15 cellular contexts compared by ENCODE assay signal in genomic region chr15:81184188-81184587, GRCh38. TPM values are rescaled to one million over a fixed set of nuclear protein-coding genes. Genes with fewer than 3 reads are reported as not detected.
DNase-seq lines count a peak whose midpoint lies in the region; FAIRE-seq and TF ChIP-seq lines count a peak whose summit lies in the region.
"Had no signal": no experiment of that assay in that cellular context is flagged by ENCODE, and none has a peak within 500 bp of the region (broad histone marks: within the 10 kb centered on the region; RNA-seq: fewer than 3 reads in every experiment).

No MANE protein-coding gene starts in this region.

- no peaks in the 10 kb centered on the region for H3K79me2 ChIP-seq in GM23248 (ENCODE audit: insufficient read depth)
- no peaks in the 10 kb centered on the region for H3K79me2 ChIP-seq in astrocyte (ENCODE audit: insufficient read depth, low read length)
- H3K79me2 ChIP-seq in hepatocyte, result no peaks in the 10 kb centered on the region

- H3K27me3 Mint-ChIP-seq in astrocyte (ENCODE audit: low read depth, unreplicated experiment) (peaks cover 8% of the 10 kb centered on the region), glutamatergic neuron (ENCODE audit: unreplicated experiment) (no peaks in the 10 kb centered on the region)

- no peak for TF ChIP-seq CTCF in astrocyte (IDR thresholded peaks at IDR 0.05; ENCODE audit: insufficient read depth, low read depth, low read length)
- no peak for TF ChIP-seq CTCF in hepatocyte (IDR thresholded peaks at IDR 0.05; ENCODE audit: poor library complexity)
- TF ChIP-seq CTCF in glutamatergic neuron (IDR thresholded peaks at IDR 0.05; ENCODE audit: partially characterized antibody, unreplicated experiment), result no peak

- H3K36me3 Mint-ChIP-seq in astrocyte (ENCODE audit: low read depth, unreplicated experiment), result no peaks in the 10 kb centered on the region
- no peaks in the 10 kb centered on the region for H3K36me3 Mint-ChIP-seq in glutamatergic neuron (ENCODE audit: unreplicated experiment)
- H3K36me3 Mint-ChIP-seq: CD8-positive, alpha-beta memory T cell had no signal

- H3K9ac ChIP-seq in GM23248, result peak overlapping the region; percentile 72
- no peak overlapping the region for H3K9ac ChIP-seq in astrocyte (ENCODE audit: low read length)

- no peaks in the 10 kb centered on the region for H4K20me1 ChIP-seq in GM23248 (ENCODE audit: insufficient read depth)
- H4K20me1 ChIP-seq in astrocyte (ENCODE audit: insufficient read depth, low read length), result no peaks in the 10 kb centered on the region
- no peaks in the 10 kb centered on the region for H4K20me1 ChIP-seq in hepatocyte (ENCODE audit: insufficient read depth, poor library complexity, severe bottlenecking)

- peak overlapping the region; percentile 85 for H3K27ac ChIP-seq in GM23248
- H3K27ac ChIP-seq in astrocyte (ENCODE audit: low read depth, low read length), result no peak overlapping the region
- H3K27ac ChIP-seq in hepatocyte, result peak overlapping the region; percentile 45
- H3K27ac ChIP-seq: brain microvascular endothelial cell had no signal

- DNase-seq in GM23248 (peak; percentile 95), astrocyte (ENCODE audit: low read depth) (peak; percentile 20), hepatocyte (ENCODE audit: low spot score) (no peak), stromal cell of bone marrow (ENCODE audit: low read depth) (peak; percentile 53), glutamatergic neuron (no peak), middle frontal gyrus (ENCODE audit: extremely low spot score, low spot score) (no peak), germinal center (ENCODE audit: low spot score) (no peak)
- no peak for DNase-seq in activated T-cell treated with anti-CD3 and anti-CD28 coated beads, Interleukin-2, amount 50 U/mL, for 48 hours
- DNase-seq: activated CD4-positive, CD25-positive, alpha-beta regulatory T cell treated with anti-CD3 and anti-CD28 coated beads, Interleukin-2, amount 50 U/mL, for 72 hours; brain microvascular endothelial cell; CD8-positive, alpha-beta memory T cell; NCI-H2171; stimulated activated CD4-positive, alpha-beta T cell treated with anti-CD3 and anti-CD28 coated beads, Interleukin-4, amount 100 ng/mL, for 24 hours had no signal

- peaks cover 24% of the 10 kb centered on the region for H3F3A ChIP-seq in GM23248 (ENCODE audit: insufficient read depth)

- H3K36me3 ChIP-seq in GM23248 (ENCODE audit: low read depth), result no peaks in the 10 kb centered on the region
- no peaks in the 10 kb centered on the region for H3K36me3 ChIP-seq in astrocyte (ENCODE audit: insufficient read depth, low read length)
- H3K36me3 ChIP-seq in hepatocyte (replicated peaks; ENCODE audit: insufficient read depth, low read depth), result no peaks in the 10 kb centered on the region
- H3K36me3 ChIP-seq: brain microvascular endothelial cell had no signal

- H3K9me3 Mint-ChIP-seq in astrocyte (ENCODE audit: unreplicated experiment) (peaks cover 5% of the 10 kb centered on the region), glutamatergic neuron (ENCODE audit: unreplicated experiment) (no peaks in the 10 kb centered on the region)
- H3K9me3 Mint-ChIP-seq: CD8-positive, alpha-beta memory T cell had no signal

- no peaks in the 10 kb centered on the region for H3K9me2 ChIP-seq in GM23248 (ENCODE audit: insufficient read depth)
- H3K9me2 ChIP-seq in hepatocyte (replicated peaks; ENCODE audit: insufficient read depth), result no peaks in the 10 kb centered on the region

- H3K4me3 Mint-ChIP-seq in astrocyte (ENCODE audit: unreplicated experiment) (no peak overlapping the region), glutamatergic neuron (ENCODE audit: unreplicated experiment) (no peak overlapping the region)
- H3K4me3 Mint-ChIP-seq: CD8-positive, alpha-beta memory T cell had no signal

- no peak overlapping the region for H3K4me3 ChIP-seq in GM23248
- H3K4me3 ChIP-seq in astrocyte (ENCODE audit: insufficient read depth, low read depth, low read length), result no peak overlapping the region
- H3K4me3 ChIP-seq in hepatocyte, result no peak overlapping the region

- H3K27ac Mint-ChIP-seq in astrocyte (ENCODE audit: unreplicated experiment) (no peak overlapping the region), glutamatergic neuron (ENCODE audit: unreplicated experiment) (no peak overlapping the region)
- H3K27ac Mint-ChIP-seq: CD8-positive, alpha-beta memory T cell had no signal

- H3K4me1 ChIP-seq in GM23248 (ENCODE audit: insufficient read depth) (peaks cover 33% of the 10 kb centered on the region), astrocyte (ENCODE audit: insufficient read depth, low read length) (no peaks in the 10 kb centered on the region), hepatocyte (ENCODE audit: insufficient read depth) (peaks cover 11% of the 10 kb centered on the region)

- H3K9me3 ChIP-seq in GM23248 (ENCODE audit: low read depth) (no peaks in the 10 kb centered on the region), astrocyte (ENCODE audit: insufficient read depth, low read depth, low read length) (no peaks in the 10 kb centered on the region), hepatocyte (ENCODE audit: low read depth) (no peaks in the 10 kb centered on the region)

- WGBS in GM23248 (ENCODE audit: low coverage in 1 of 2, low lambda C conversion rate in 2 of 2, missing lambda C conversion rate in 2 of 2), 2 experiments, result 1 to 4% methylated on average over 5 of the region's 5 CpGs
- 83% methylated on average over 5 of the region's 5 CpGs for WGBS in hepatocyte (ENCODE audit: low lambda C conversion rate, missing lambda C conversion rate)

- H3K4me2 ChIP-seq in GM23248 (ENCODE audit: unreplicated experiment) (peak overlapping the region; percentile 66), astrocyte (ENCODE audit: low read length) (no peak overlapping the region), hepatocyte (peak overlapping the region; percentile 73)

- no peaks in the 10 kb centered on the region for H3K27me3 ChIP-seq in GM23248 (replicated peaks; ENCODE audit: insufficient read depth)
- H3K27me3 ChIP-seq in astrocyte (ENCODE audit: insufficient read depth, low read length), result peaks cover 16% of the 10 kb centered on the region
- peaks cover 14% of the 10 kb centered on the region for H3K27me3 ChIP-seq in hepatocyte

- no peak for FAIRE-seq in astrocyte (lab: Jason Lieb, UNC)

- H3K4me1 Mint-ChIP-seq in astrocyte (ENCODE audit: low read depth, unreplicated experiment) (peaks cover 7% of the 10 kb centered on the region), glutamatergic neuron (ENCODE audit: low read depth, unreplicated experiment) (peaks cover 7% of the 10 kb centered on the region)

- in situ Hi-C loops in GM23248 (cut with MboI), result no loop called here

- H2AFZ ChIP-seq in GM23248 (no peak overlapping the region), astrocyte (ENCODE audit: low read depth, low read length) (no peak overlapping the region), hepatocyte (no peak overlapping the region)

RNA-seq across cellular contexts. Expression of gene IL16, which starts 12.5 kb away (rescaled TPM):
- under 0.01 and 0.32 TPM in 2 replicates for total RNA-seq in GM23248 (2014; rRNA removed; shearing (Covaris generic))
- polyA plus RNA-seq in GM23248 (2016; fragmentation: Nextera tagmentation; extraction: Ambion mirVana) (0.53 and 0.94 TPM in 2 replicates), hepatocyte (0.92 and 2.4 TPM in 2 replicates)
- total RNA-seq in astrocyte (0.24 and 0.36 TPM in 2 replicates), hepatocyte (1.1 and 3.3 TPM in 2 replicates), glutamatergic neuron (ENCODE audit: unreplicated experiment) (0.27 TPM)
- total RNA-seq: M059J had no signal

RNA-seq across cellular contexts. Expression of gene CFAP161, which starts 50.1 kb away (rescaled TPM):
- not detected in 2 replicates for total RNA-seq in GM23248 (2014; rRNA removed; shearing (Covaris generic))
- not detected in 2 replicates for polyA plus RNA-seq in GM23248 (2016; fragmentation: Nextera tagmentation; extraction: Ambion mirVana)
- total RNA-seq in astrocyte, result 0.27 TPM in 1 of 2 replicates, not detected in the other
- 0.32 TPM in 1 of 2 replicates, not detected in the other for total RNA-seq in hepatocyte
- polyA plus RNA-seq in hepatocyte, result 0.81 TPM in 1 of 2 replicates, not detected in the other
- 0.39 TPM for total RNA-seq in glutamatergic neuron (ENCODE audit: unreplicated experiment)
- total RNA-seq: CD8-positive, alpha-beta memory T cell; M059J; renal cortical epithelial cell had no signal
- polyA plus RNA-seq: CD8-positive, alpha-beta memory T cell had no signal

Comparison
In these comparisons a context has a peak if more than half of its experiments do, and no peak if none do; other contexts are left out.
1. DNase-seq: peak in GM23248 (single experiment), astrocyte (single experiment) and stromal cell of bone marrow (single experiment); none in hepatocyte (single experiment), glutamatergic neuron (single experiment), middle frontal gyrus (single experiment), germinal center (single experiment) and activated T-cell treated with anti-CD3 and anti-CD28 coated beads, Interleukin-2, amount 50 U/mL, for 48 hours (0 of 2).